In the genomic region with DNA sequence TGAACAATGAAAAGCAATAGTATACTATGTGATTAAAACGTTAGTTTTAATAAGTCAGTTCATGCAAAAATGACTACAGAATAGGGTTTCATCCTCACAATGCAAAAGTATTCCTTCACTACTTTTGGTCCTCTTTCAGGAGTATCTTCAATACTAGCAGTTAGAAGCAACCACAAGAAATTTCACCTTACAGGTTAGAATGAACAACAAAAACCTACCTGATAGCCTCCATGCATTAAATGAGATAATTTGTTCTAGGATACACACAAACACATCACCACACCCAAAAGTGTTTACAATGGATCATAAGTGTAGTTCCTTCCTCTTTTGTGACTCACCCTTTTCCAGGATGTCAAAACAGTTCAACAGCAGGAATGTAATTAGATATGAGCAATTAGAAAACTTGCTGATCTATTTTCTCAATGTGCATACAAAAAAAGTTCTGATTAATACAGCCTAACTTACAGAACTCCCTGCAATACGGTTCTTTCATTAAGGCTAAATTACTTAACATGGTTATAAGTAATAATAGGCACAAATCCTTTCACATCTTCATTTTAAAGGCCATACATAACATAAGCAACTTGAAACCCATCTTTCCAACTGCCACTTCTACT, we compare ENCODE assay signal across 9 cellular contexts. TPM values are rescaled to one million over a fixed set of nuclear protein-coding genes. Genes with fewer than 3 reads are reported as not detected.
DNase-seq lines count a peak whose midpoint lies in the region; ATAC-seq and TF ChIP-seq lines count a peak whose summit lies in the region.
"Had no signal": no experiment of that assay in that cellular context is flagged by ENCODE, and none has a peak within 500 bp of the region (broad histone marks: within the 10 kb centered on the region; RNA-seq: fewer than 3 reads in every experiment).

No MANE protein-coding gene starts in this region.

- H3K27me3 ChIP-seq in spleen (replicated peaks in 1 of 7), result no peaks in the 10 kb centered on the region

- H3K4me1 ChIP-seq in spleen, result peaks cover 16 to 46% (median 30%) of the 10 kb centered on the region in 6 donors

- intact Hi-C loops in spleen (cut with DNase I; ENCODE audit: low total_unique reads), result no loop called here

- H3K9me3 ChIP-seq in spleen, result no peaks in the 10 kb centered on the region

- DNase-seq in HT-29 (ENCODE audit: low spot score), result peak; percentile 58
- DNase-seq in SIG-M5 treated with dmso at 0.1 percent for 504 hours (lab: John Stamatoyannopoulos, UW; ENCODE audit: unreplicated experiment), result peak; percentile 24
- DNase-seq in foreskin fibroblast, result peak; percentile 54 to 74
- no peak for DNase-seq in spleen
- DNase-seq in SK-N-DZ (ENCODE audit: low spot score), result no peak
- no peak for DNase-seq in GM10266 (ENCODE audit: extremely low spot score)

- no peak for TF ChIP-seq POLR2A in spleen (IDR thresholded peaks at IDR 0.05)

- TF ChIP-seq CTCF in foreskin fibroblast (IDR thresholded peaks at IDR 0.05; ENCODE audit: low read depth, low read length) (no peak), spleen (IDR thresholded peaks at IDR 0.05 in 8 of 11, conservative IDR thresholded peaks at IDR 0.05 in 3 of 11) (no peak), GM10266 (IDR thresholded peaks at IDR 0.05; ENCODE audit: control insufficient read depth, insufficient read depth, low read depth, missing control alignments) (no peak)

- ATAC-seq in HG03378 (IDR thresholded peaks at IDR 0.05; ENCODE audit: unreplicated experiment) (no peak), GM21360 (IDR thresholded peaks at IDR 0.05; ENCODE audit: unreplicated experiment) (no peak)

- peak overlapping the region; percentile 40 to 90 (median 78) for H3K27ac ChIP-seq in spleen
- H3K27ac ChIP-seq: KMS-11 had no signal

- H3K36me3 ChIP-seq in spleen, result no peaks in the 10 kb centered on the region

- H3K4me3 ChIP-seq in foreskin fibroblast (ENCODE audit: low read depth in 1 of 2, low read length in 2 of 2), result no peak overlapping the region
- no peak overlapping the region for H3K4me3 ChIP-seq in spleen

- 51 to 69% (median 60%) methylated on average over 2 of the region's 2 CpGs for WGBS in spleen, 5 donors

RNA-seq across cellular contexts. Expression of a gene that starts 21.6 kb away (rescaled TPM):
- 20.2 and 20.5 TPM in 2 replicates for total RNA-seq in HT-29 (2014; rRNA removed; shearing (Covaris generic))
- total RNA-seq in spleen, result 100 to 1,000 TPM in 1 of 7 donors, 10 to 100 TPM in 6; 47.4 to 113 (median 85.3) TPM
- 10 to 100 TPM; 21.9 to 94.2 (median 62.9) TPM for polyA plus RNA-seq in spleen
- polyA plus RNA-seq in SK-N-DZ (2014; cell fraction: cytosol; rRNA removed), result 1.6 and 1.9 TPM in 2 replicates
- 2.5 and 8.6 TPM in 2 replicates for polyA plus RNA-seq in SK-N-DZ (2014; cell fraction: nucleus; rRNA removed)

Comparison
In these comparisons a context has a peak if more than half of its experiments do, and no peak if none do; other contexts are left out.
1. DNase-seq: peak in HT-29 (single experiment), SIG-M5 treated with dmso at 0.1 percent for 504 hours (single experiment) and foreskin fibroblast (2 of 2); none in spleen (single experiment), SK-N-DZ (single experiment) and GM10266 (single experiment).